Comparison of ENCODE assay signal across 20 cellular contexts in the genomic region with DNA sequence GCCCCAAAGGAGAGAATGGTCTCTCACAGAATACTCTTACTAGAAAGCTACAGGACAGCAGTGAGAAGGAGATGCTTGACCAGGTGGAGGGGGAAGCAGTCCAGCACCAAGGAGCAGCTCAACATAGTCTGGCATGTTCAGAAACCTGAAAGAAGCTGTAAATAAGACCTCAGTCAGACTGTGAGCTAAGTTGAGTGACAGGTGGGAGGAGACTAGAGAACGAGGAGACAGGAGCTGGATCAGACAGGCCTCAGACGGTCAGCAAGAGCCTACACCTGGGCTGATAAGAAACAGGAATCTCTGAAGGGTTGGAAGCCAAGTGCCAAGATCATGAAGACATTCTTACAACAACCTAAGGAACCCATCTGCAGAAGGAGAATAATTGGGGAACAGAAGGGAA. TPM values are rescaled to one million over a fixed set of nuclear protein-coding genes. Genes with fewer than 3 reads are reported as not detected.
DNase-seq lines count a peak whose midpoint lies in the region; ATAC-seq and TF ChIP-seq lines count a peak whose summit lies in the region.
"Had no signal": no experiment of that assay in that cellular context is flagged by ENCODE, and none has a peak within 500 bp of the region (broad histone marks: within the 10 kb centered on the region; RNA-seq: fewer than 3 reads in every experiment).

No MANE protein-coding gene starts in this region.

- peaks cover 85% of the 10 kb centered on the region for H3K4me1 Mint-ChIP-seq in activated T-cell treated with anti-CD3 and anti-CD28 coated beads, Interleukin-2, amount 50 U/mL, for 72 hours (ENCODE audit: low read depth)
- peaks cover 74% of the 10 kb centered on the region for H3K4me1 Mint-ChIP-seq in activated T-cell treated with anti-CD3 and anti-CD28 coated beads, Interleukin-2, amount 50 U/mL, for 4 hours (ENCODE audit: low read depth)
- H3K4me1 Mint-ChIP-seq in T-helper 17 cell (peaks cover 68% of the 10 kb centered on the region), progenitor cell of endocrine pancreas (ENCODE audit: low read depth) (peaks cover 58% of the 10 kb centered on the region)
- peaks cover 80% of the 10 kb centered on the region for H3K4me1 Mint-ChIP-seq in stimulated activated memory B cell treated with anti-CD40 and anti-IgM and Interleukin-4, amounts not matched to agents 10 μg/mL and 1 μg/mL and 100 μg/mL, for 72 hours

- ATAC-seq in activated T-cell treated with anti-CD3 and anti-CD28 coated beads, Interleukin-2, amount 50 U/mL, for 72 hours (replicated peaks in 1 of 2): no peak
- no peak for ATAC-seq in activated T-cell treated with anti-CD3 and anti-CD28 coated beads, Interleukin-2, amount 50 U/mL, for 4 hours
- ATAC-seq in HG02623 (IDR thresholded peaks at IDR 0.05; ENCODE audit: unreplicated experiment): peak; percentile 72
- no peak for ATAC-seq in T-helper 17 cell
- ATAC-seq in stimulated activated memory B cell treated with anti-CD40 and anti-IgM and Interleukin-4, amounts not matched to agents 10 μg/mL and 1 μg/mL and 100 μg/mL, for 72 hours: no peak
- ATAC-seq in Right ventricle myocardium superior (ENCODE audit: poor library complexity): no peak
- ATAC-seq: activated CD8-positive, alpha-beta T cell treated with anti-CD3 and anti-CD28 coated beads, Interleukin-2, amount 10 ng/mL, durations not matched to agents 7 days and 5 days; stimulated activated effector memory CD8-positive, alpha-beta T cell treated with anti-CD3 and anti-CD28 coated beads, Interleukin-12 subunit alpha, Interleukin-12 subunit beta, amount 100 ng/mL, for 72 hours had no signal

- no peak for DNase-seq in activated T-cell treated with anti-CD3 and anti-CD28 coated beads, Interleukin-2, amount 50 U/mL, for 72 hours
- no peak for DNase-seq in activated T-cell treated with anti-CD3 and anti-CD28 coated beads, Interleukin-2, amount 50 U/mL, for 4 hours
- DNase-seq in T-helper 17 cell (no peak), retina (no peak), progenitor cell of endocrine pancreas (ENCODE audit: low spot score, unreplicated experiment) (no peak), Right ventricle myocardium superior (no peak)
- DNase-seq: activated CD8-positive, alpha-beta T cell treated with anti-CD3 and anti-CD28 coated beads, Interleukin-2, amount 10 ng/mL, durations not matched to agents 7 days and 5 days; cerebellar nuclear complex; kidney glomerular epithelial cell; MV-4-11; NCI-H2081; NCI-H524 treated with DMSO at 0.1 percent for 48 hours; SIG-M5; trophoblast cell had no signal

- no peaks in the 10 kb centered on the region for H3K36me3 Mint-ChIP-seq in activated T-cell treated with anti-CD3 and anti-CD28 coated beads, Interleukin-2, amount 50 U/mL, for 72 hours (ENCODE audit: insufficient read depth in 2 of 2)
- H3K36me3 Mint-ChIP-seq in activated T-cell treated with anti-CD3 and anti-CD28 coated beads, Interleukin-2, amount 50 U/mL, for 4 hours (ENCODE audit: insufficient read depth): peaks cover 11% of the 10 kb centered on the region
- H3K36me3 Mint-ChIP-seq in T-helper 17 cell (ENCODE audit: low read depth) (no peaks in the 10 kb centered on the region), progenitor cell of endocrine pancreas (ENCODE audit: insufficient read depth) (no peaks in the 10 kb centered on the region)
- H3K36me3 Mint-ChIP-seq in stimulated activated memory B cell treated with anti-CD40 and anti-IgM and Interleukin-4, amounts not matched to agents 10 μg/mL and 1 μg/mL and 100 μg/mL, for 72 hours: peaks cover 5% of the 10 kb centered on the region
- H3K36me3 Mint-ChIP-seq: stimulated activated effector memory CD8-positive, alpha-beta T cell treated with anti-CD3 and anti-CD28 coated beads, Interleukin-12 subunit alpha, Interleukin-12 subunit beta, amount 100 ng/mL, for 72 hours had no signal

- intact Hi-C loops in Right ventricle myocardium superior (cut with DNase I): no loop called here

- no peaks in the 10 kb centered on the region for H3K9me3 ChIP-seq in T-helper 17 cell (ENCODE audit: control insufficient read depth, low read length, poor library complexity, severe bottlenecking)
- H3K9me3 ChIP-seq: HAP-1 had no signal

- TF ChIP-seq CTCF in progenitor cell of endocrine pancreas (IDR thresholded peaks at IDR 0.05; ENCODE audit: unreplicated experiment): no peak

- H3K27ac Mint-ChIP-seq in activated T-cell treated with anti-CD3 and anti-CD28 coated beads, Interleukin-2, amount 50 U/mL, for 72 hours: peak overlapping the region; percentile 1
- peak overlapping the region; percentile 65 for H3K27ac Mint-ChIP-seq in T-helper 17 cell
- H3K27ac Mint-ChIP-seq in stimulated activated memory B cell treated with anti-CD40 and anti-IgM and Interleukin-4, amounts not matched to agents 10 μg/mL and 1 μg/mL and 100 μg/mL, for 72 hours: peak overlapping the region; percentile 85
- H3K27ac Mint-ChIP-seq in progenitor cell of endocrine pancreas: no peak overlapping the region
- H3K27ac Mint-ChIP-seq: activated CD8-positive, alpha-beta T cell treated with anti-CD3 and anti-CD28 coated beads, Interleukin-2, amount 10 ng/mL, durations not matched to agents 7 days and 5 days; T-helper 1 cell treated with Interleukin-12 subunit alpha and Interleukin-12 subunit beta and Interleukin-4 antibody, amounts not matched to agents 30 μg/mL and 1 μg/mL, for 36 hours had no signal

- no peaks in the 10 kb centered on the region for H3K9me3 Mint-ChIP-seq in activated T-cell treated with anti-CD3 and anti-CD28 coated beads, Interleukin-2, amount 50 U/mL, for 72 hours
- no peaks in the 10 kb centered on the region for H3K9me3 Mint-ChIP-seq in activated T-cell treated with anti-CD3 and anti-CD28 coated beads, Interleukin-2, amount 50 U/mL, for 4 hours
- H3K9me3 Mint-ChIP-seq in stimulated activated memory B cell treated with anti-CD40 and anti-IgM and Interleukin-4, amounts not matched to agents 10 μg/mL and 1 μg/mL and 100 μg/mL, for 72 hours: no peaks in the 10 kb centered on the region
- H3K9me3 Mint-ChIP-seq in progenitor cell of endocrine pancreas (ENCODE audit: low read depth): no peaks in the 10 kb centered on the region
- H3K9me3 Mint-ChIP-seq: stimulated activated effector memory CD8-positive, alpha-beta T cell treated with anti-CD3 and anti-CD28 coated beads, Interleukin-12 subunit alpha, Interleukin-12 subunit beta, amount 100 ng/mL, for 72 hours; T-helper 1 cell treated with Interleukin-12 subunit alpha and Interleukin-12 subunit beta and Interleukin-4 antibody, amounts not matched to agents 30 μg/mL and 1 μg/mL, for 36 hours had no signal

- no peaks in the 10 kb centered on the region for H3K27me3 Mint-ChIP-seq in activated T-cell treated with anti-CD3 and anti-CD28 coated beads, Interleukin-2, amount 50 U/mL, for 72 hours (ENCODE audit: low read depth)
- H3K27me3 Mint-ChIP-seq in activated T-cell treated with anti-CD3 and anti-CD28 coated beads, Interleukin-2, amount 50 U/mL, for 4 hours (ENCODE audit: low read depth): no peaks in the 10 kb centered on the region
- H3K27me3 Mint-ChIP-seq in T-helper 17 cell (no peaks in the 10 kb centered on the region), progenitor cell of endocrine pancreas (no peaks in the 10 kb centered on the region)
- no peaks in the 10 kb centered on the region for H3K27me3 Mint-ChIP-seq in stimulated activated memory B cell treated with anti-CD40 and anti-IgM and Interleukin-4, amounts not matched to agents 10 μg/mL and 1 μg/mL and 100 μg/mL, for 72 hours

- no peak overlapping the region for H3K4me3 Mint-ChIP-seq in activated T-cell treated with anti-CD3 and anti-CD28 coated beads, Interleukin-2, amount 50 U/mL, for 72 hours
- H3K4me3 Mint-ChIP-seq in activated T-cell treated with anti-CD3 and anti-CD28 coated beads, Interleukin-2, amount 50 U/mL, for 4 hours: no peak overlapping the region
- H3K4me3 Mint-ChIP-seq in T-helper 17 cell (peak overlapping the region; percentile 45), progenitor cell of endocrine pancreas (ENCODE audit: low read depth) (no peak overlapping the region)
- H3K4me3 Mint-ChIP-seq in stimulated activated memory B cell treated with anti-CD40 and anti-IgM and Interleukin-4, amounts not matched to agents 10 μg/mL and 1 μg/mL and 100 μg/mL, for 72 hours: no peak overlapping the region
- H3K4me3 Mint-ChIP-seq: activated CD8-positive, alpha-beta T cell treated with anti-CD3 and anti-CD28 coated beads, Interleukin-2, amount 10 ng/mL, durations not matched to agents 7 days and 5 days; CD14-positive monocyte; stimulated activated effector memory CD8-positive, alpha-beta T cell treated with anti-CD3 and anti-CD28 coated beads, Interleukin-12 subunit alpha, Interleukin-12 subunit beta, amount 100 ng/mL, for 72 hours; T-helper 1 cell treated with Interleukin-12 subunit alpha and Interleukin-12 subunit beta and Interleukin-4 antibody, amounts not matched to agents 30 μg/mL and 1 μg/mL, for 36 hours had no signal

RNA-seq across cellular contexts. Expression of a gene that starts 54.5 kb away (rescaled TPM):
- total RNA-seq in activated T-cell treated with anti-CD3 and anti-CD28 coated beads, Interleukin-2, amount 50 U/mL, for 72 hours: 100 to 1,000 TPM in 1 of 2 donors, 10 to 100 TPM in 1; 97.2 to 113 TPM
- total RNA-seq in activated T-cell treated with anti-CD3 and anti-CD28 coated beads, Interleukin-2, amount 50 U/mL, for 4 hours: 100 to 1,000 TPM; 117 to 137 (median 118) TPM
- 100 to 1,000 TPM; 160 to 169 TPM for total RNA-seq in T-helper 17 cell
- 65.5 and 66.1 TPM in 2 replicates for total RNA-seq in progenitor cell of endocrine pancreas
- total RNA-seq in Right ventricle myocardium superior: 11.9 TPM
